In the genomic region with DNA sequence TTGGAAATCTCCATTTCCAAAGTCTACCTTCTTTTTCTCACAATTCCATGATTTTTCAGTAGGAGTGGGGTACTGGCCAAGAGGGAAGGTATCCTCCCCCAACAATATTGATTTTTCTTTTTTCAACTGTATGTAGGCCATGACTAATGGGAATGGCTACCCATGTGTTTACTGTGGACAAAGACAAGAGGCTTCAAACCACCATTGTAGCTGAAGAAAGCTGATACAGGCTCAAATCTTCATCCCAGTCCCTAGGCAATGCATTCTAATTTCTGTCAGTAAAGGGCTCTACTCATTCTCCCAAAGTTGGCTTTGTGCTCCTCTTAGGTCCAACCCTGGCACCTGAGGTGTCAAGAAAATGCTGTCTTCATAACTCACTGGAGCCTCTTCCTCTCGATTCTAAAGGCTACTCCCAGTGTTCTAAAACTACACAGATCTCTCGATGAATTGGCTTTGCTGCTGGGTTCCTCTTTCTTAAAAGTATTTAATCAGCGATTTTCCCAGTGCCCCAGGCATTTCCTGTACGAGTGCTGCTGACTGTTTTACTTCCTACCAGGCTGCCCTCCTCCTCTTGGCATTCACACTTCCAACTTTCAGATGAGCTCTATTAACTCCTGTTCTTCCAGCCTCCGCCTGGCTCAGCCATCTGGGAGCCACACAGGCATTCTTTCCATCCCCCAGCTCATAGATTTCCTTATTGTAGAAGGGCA, we compare ENCODE assay signal across 7 cellular contexts.
A peak's percentile ranks its signal among the peaks of the same experiment; 100 is the strongest.
DNase-seq lines count a peak whose midpoint lies in the region; ATAC-seq, FAIRE-seq and TF ChIP-seq lines count a peak whose summit lies in the region.
"Not testable (repeated sequence)": the region's sequence is repeated elsewhere in the genome, so short reads cannot be mapped to it uniquely, and the experiment has no call there.

No MANE protein-coding gene starts in this region.

- H3K27me3 ChIP-seq in RWPE2 (ENCODE audit: insufficient read depth, poor library complexity, severe bottlenecking); endothelial cell of umbilical vein (ENCODE audit: control insufficient read depth in 2 of 2, insufficient read depth in 2 of 2, low read length in 2 of 2); left lung; naive thymus-derived CD4-positive, alpha-beta T cell (ENCODE audit: control insufficient read depth in 2 of 2, insufficient read depth in 2 of 2, low read length in 2 of 2); thoracic aorta (replicated peaks; ENCODE audit: insufficient read depth): not testable (repeated sequence)

- not testable (repeated sequence) for H4K20me1 ChIP-seq in endothelial cell of umbilical vein (replicated peaks; ENCODE audit: control insufficient read depth, extremely low read depth, insufficient read depth, low read length)

- POLR2A ChIA-PET in endothelial cell of umbilical vein (lab: Charles Lee); naive thymus-derived CD4-positive, alpha-beta T cell (lab: Charles Lee): not testable (repeated sequence)

- CTCF ChIA-PET in endothelial cell of umbilical vein (lab: Charles Lee); naive thymus-derived CD4-positive, alpha-beta T cell (lab: Charles Lee): not testable (repeated sequence)

- H3K27ac ChIP-seq in RWPE2 (ENCODE audit: poor library complexity, severe bottlenecking); endothelial cell of umbilical vein (ENCODE audit: insufficient read depth, low read depth, low read length); left lung; naive thymus-derived CD4-positive, alpha-beta T cell (ENCODE audit: low read depth, low read length); thoracic aorta: not testable (repeated sequence)

- not testable (repeated sequence) for FAIRE-seq in endothelial cell of umbilical vein (lab: Jason Lieb, UNC)

- H3K4me3 Mint-ChIP-seq in naive thymus-derived CD4-positive, alpha-beta T cell = not testable (repeated sequence)

- H3K36me3 ChIP-seq in RWPE2 (ENCODE audit: low read depth); endothelial cell of umbilical vein (ENCODE audit: control insufficient read depth in 2 of 2, extremely low read depth in 1 of 2, insufficient read depth in 2 of 2, low read length in 2 of 2); left lung; naive thymus-derived CD4-positive, alpha-beta T cell (ENCODE audit: control insufficient read depth in 2 of 3, insufficient read depth in 3 of 3, low read length in 3 of 3); thoracic aorta: not testable (repeated sequence)

- not testable (repeated sequence) for H3K9me3 Mint-ChIP-seq in naive thymus-derived CD4-positive, alpha-beta T cell

- H2AFZ ChIP-seq in endothelial cell of umbilical vein (ENCODE audit: low read depth, low read length) = not testable (repeated sequence)

- not testable (repeated sequence) for H3K36me3 Mint-ChIP-seq in naive thymus-derived CD4-positive, alpha-beta T cell

- H3K4me2 ChIP-seq in endothelial cell of umbilical vein (ENCODE audit: insufficient read depth, low read length) = not testable (repeated sequence)

- H3K9me3 ChIP-seq in RWPE2 (ENCODE audit: severe bottlenecking); endothelial cell of umbilical vein (replicated peaks; ENCODE audit: control insufficient read depth, insufficient read depth, low read length); left lung; naive thymus-derived CD4-positive, alpha-beta T cell (ENCODE audit: control insufficient read depth in 2 of 3, low read length in 3 of 3); thoracic aorta: not testable (repeated sequence)

- H3K4me3 ChIP-seq in RWPE2 (ENCODE audit: severe bottlenecking); endothelial cell of umbilical vein (replicated peaks in 1 of 3; ENCODE audit: insufficient read depth in 1 of 3, low read depth in 1 of 3, low read length in 3 of 3); left lung; naive thymus-derived CD4-positive, alpha-beta T cell (ENCODE audit: low read length); thoracic aorta: not testable (repeated sequence)

- not testable (repeated sequence) for H3K4me1 Mint-ChIP-seq in naive thymus-derived CD4-positive, alpha-beta T cell

- TF ChIP-seq POLR2A in endothelial cell of umbilical vein (IDR thresholded peaks at IDR 0.05; ENCODE audit: low read depth, low read length) = not testable (repeated sequence)

- not testable (repeated sequence) for H3K27me3 Mint-ChIP-seq in naive thymus-derived CD4-positive, alpha-beta T cell

- dilution Hi-C loops in endothelial cell of umbilical vein (cut with MboI; ENCODE audit: extremely low pct_ligation_motif_present, low sequenced_read_pairs) = not testable (repeated sequence)

- H3K9ac ChIP-seq in endothelial cell of umbilical vein (replicated peaks; ENCODE audit: extremely low read depth, insufficient read depth, low read length) = not testable (repeated sequence)

- TF ChIP-seq CTCF in RWPE2 (IDR thresholded peaks at IDR 0.05; ENCODE audit: poor library complexity, severe bottlenecking); endothelial cell of umbilical vein (IDR thresholded peaks at IDR 0.05; ENCODE audit: extremely low read depth in 1 of 2, insufficient read depth in 1 of 2, low read depth in 1 of 2, low read length in 2 of 2); left lung (IDR thresholded peaks at IDR 0.05); thoracic aorta (IDR thresholded peaks at IDR 0.05): not testable (repeated sequence)

- not testable (repeated sequence) for H3K9me1 ChIP-seq in endothelial cell of umbilical vein (replicated peaks; ENCODE audit: control insufficient read depth, extremely low read depth, insufficient read depth, low read length)

- H3K4me1 ChIP-seq in RWPE2 (ENCODE audit: insufficient read depth, poor library complexity, severe bottlenecking); endothelial cell of umbilical vein (ENCODE audit: control insufficient read depth, extremely low read depth, insufficient read depth, low read length); left lung; naive thymus-derived CD4-positive, alpha-beta T cell (ENCODE audit: control insufficient read depth in 2 of 2, insufficient read depth in 2 of 2, low read length in 2 of 2); thoracic aorta (ENCODE audit: control insufficient read depth in 1 of 2, low read depth in 2 of 2): not testable (repeated sequence)

- intact Hi-C loops in endothelial cell of umbilical vein (cut with micrococcal nuclease); Right ventricle myocardium inferior (cut with DNase I); left cardiac atrium (cut with DNase I); left lung (cut with DNase I); naive thymus-derived CD4-positive, alpha-beta T cell (cut with micrococcal nuclease): not testable (repeated sequence)

- BruUV-seq in endothelial cell of umbilical vein (replicated peaks; lab: Mats Ljungman, UMichigan) = TSS peak; percentile 69

- H3K79me2 ChIP-seq in endothelial cell of umbilical vein (ENCODE audit: control insufficient read depth, insufficient read depth, low read length) = not testable (repeated sequence)

- ATAC-seq in RWPE2 (ENCODE audit: low read depth) = peak; percentile 58
- peak; percentile 63 for ATAC-seq in Right ventricle myocardium inferior
- ATAC-seq in left cardiac atrium = peak; percentile 80 to 84
- ATAC-seq in left lung = peak; percentile 67
- ATAC-seq in naive thymus-derived CD4-positive, alpha-beta T cell = peak; percentile 68
- ATAC-seq in thoracic aorta (ENCODE audit: insufficient number of reproducible peaks, low FRiP score, low read depth) = peak; percentile 69

- H3K27ac Mint-ChIP-seq in naive thymus-derived CD4-positive, alpha-beta T cell = not testable (repeated sequence)

- not testable (repeated sequence) for DNase-seq in RWPE2 (ENCODE audit: low spot score); endothelial cell of umbilical vein (ENCODE audit: low read depth, low spot score); Right ventricle myocardium inferior (ENCODE audit: missing footprints); left cardiac atrium; left lung; naive thymus-derived CD4-positive, alpha-beta T cell; thoracic aorta (ENCODE audit: low spot score)
